Comparison of ENCODE assay signal across 16 cellular contexts in genomic region chr20:33348136-33348937, GRCh38. TPM values are rescaled to one million over a fixed set of nuclear protein-coding genes. Genes with fewer than 3 reads are reported as not detected.
A peak's percentile ranks its signal among the peaks of the same experiment; 100 is the strongest.
DNase-seq lines count a peak whose midpoint lies in the region; ATAC-seq, FAIRE-seq and TF ChIP-seq lines count a peak whose summit lies in the region.
"Had no signal": no experiment of that assay in that cellular context is flagged by ENCODE, and none has a peak within 500 bp of the region (broad histone marks: within the 10 kb centered on the region; RNA-seq: fewer than 3 reads in every experiment).

No MANE protein-coding gene starts in this region.

- no peak overlapping the region for H4K8ac ChIP-seq in H9 (replicated peaks; ENCODE audit: insufficient read length, low read depth, low read length)

- H3K4ac ChIP-seq in H9 (ENCODE audit: low read depth, low read length) = no peak overlapping the region

- H2BK15ac ChIP-seq in H9 (ENCODE audit: low read depth, low read length) = no peak overlapping the region

- no peaks in the 10 kb centered on the region for H3K79me1 ChIP-seq in H9 (ENCODE audit: insufficient read depth, low read depth, low read length, poor library complexity, severe bottlenecking)

- no peak overlapping the region for H2AFZ ChIP-seq in H9 (ENCODE audit: low read length)

- H4K20me1 ChIP-seq in H9 (ENCODE audit: control insufficient read depth, insufficient read depth, insufficient read length) = no peaks in the 10 kb centered on the region

- H4K91ac ChIP-seq in H9 (ENCODE audit: insufficient read length, low read depth, low read length) = no peak overlapping the region

- H3K27ac Mint-ChIP-seq in H9 = peak overlapping the region in 2 of 3 experiments; percentile 73 to 86; a peak in 5 of 7 replicates
- H3K27ac Mint-ChIP-seq in chondrocyte (ENCODE audit: unreplicated experiment) = no peak overlapping the region

- H3K27ac ChIP-seq in H9 (ENCODE audit: insufficient read length, low read depth, low read length) (no peak overlapping the region), aorta (ENCODE audit: low read depth in 1 of 2, low read length in 2 of 2) (no peak overlapping the region), left lung (no peak overlapping the region)
- H3K27ac ChIP-seq: Peyer's patch had no signal

- FAIRE-seq in D721Med (lab: Jason Lieb, UNC) = no peak
- FAIRE-seq: G401.6 had no signal

- H3K36me3 ChIP-seq in aorta (ENCODE audit: control insufficient read depth in 1 of 2, insufficient read depth in 2 of 2, low read length in 1 of 2) = peaks cover 0 to under 1% of the 10 kb centered on the region in 2 donors
- peaks cover 0 to 33% of the 10 kb centered on the region in 2 donors for H3K36me3 ChIP-seq in left lung
- H3K36me3 ChIP-seq: Peyer's patch had no signal

- H3K14ac ChIP-seq in H9 (ENCODE audit: insufficient read depth, low read length) = 0 out of 2 replicates have a peak overlapping the region, but pooled peaks have one; percentile 65

- no peak overlapping the region for H3K4me2 ChIP-seq in H9 (ENCODE audit: insufficient read depth, insufficient read length, low read length)

- H3K27me3 Mint-ChIP-seq in H9 (ENCODE audit: low read depth) = no peaks in the 10 kb centered on the region
- H3K27me3 Mint-ChIP-seq in chondrocyte (ENCODE audit: low read depth) = no peaks in the 10 kb centered on the region

- intact Hi-C loops in aorta (cut with DNase I) (no loop called here), left lung (cut with DNase I) (no loop called here)

- H2BK5ac ChIP-seq in H9 (ENCODE audit: insufficient read length, low read length) = no peak overlapping the region

- H3K4me3 Mint-ChIP-seq in H9 (no peak overlapping the region; a peak in 1 of 5 replicates), chondrocyte (ENCODE audit: unreplicated experiment) (no peak overlapping the region)

- H3K23ac ChIP-seq in H9 (ENCODE audit: insufficient read length, low read depth, low read length) = no peak overlapping the region

- peak overlapping the region; percentile 31 for H3K18ac ChIP-seq in H9 (ENCODE audit: insufficient read length, low read depth, low read length)

- no peak overlapping the region for H2BK12ac ChIP-seq in H9 (ENCODE audit: insufficient read length, low read depth, low read length)

- H3K56ac ChIP-seq in H9 (ENCODE audit: insufficient read length, low read depth, low read length) = no peak overlapping the region

- no peak overlapping the region for H2BK120ac ChIP-seq in H9 (ENCODE audit: low read depth, low read length, poor library complexity, severe bottlenecking)

- H3K9me3 Mint-ChIP-seq in H9 = no peaks in the 10 kb centered on the region
- H3K9me3 Mint-ChIP-seq in chondrocyte (ENCODE audit: low read depth) = no peaks in the 10 kb centered on the region

- H4K5ac ChIP-seq in H9 (ENCODE audit: insufficient read length, low read depth, low read length) = no peak overlapping the region

- no peak overlapping the region for H2AK5ac ChIP-seq in H9 (ENCODE audit: insufficient read length, low read length)

- H3K4me3 ChIP-seq in aorta (ENCODE audit: low read length in 2 of 2) (no peak overlapping the region), left lung (no peak overlapping the region)
- H3K4me3 ChIP-seq: Peyer's patch had no signal

- no peak for TF ChIP-seq CTCF in H9 (conservative IDR thresholded peaks at IDR 0.05)
- TF ChIP-seq CTCF in chondrocyte (IDR thresholded peaks at IDR 0.05) = no peak
- no peak for TF ChIP-seq CTCF in left lung (IDR thresholded peaks at IDR 0.05)
- TF ChIP-seq CTCF in D721Med (IDR thresholded peaks at IDR 0.05; ENCODE audit: insufficient read depth, missing control alignments) = no peak

- no peaks in the 10 kb centered on the region for H3K79me2 ChIP-seq in H9 (ENCODE audit: insufficient read depth, low read length)

- no peak overlapping the region for H3K9ac ChIP-seq in H9 (ENCODE audit: extremely low read depth, insufficient read length, low read length)

- no peaks in the 10 kb centered on the region for H3K27me3 ChIP-seq in H9 (ENCODE audit: insufficient read depth, low read length)
- H3K27me3 ChIP-seq in aorta (ENCODE audit: control insufficient read depth in 1 of 2, insufficient read depth in 2 of 2, low read length in 1 of 2) = no peaks in the 10 kb centered on the region
- H3K27me3 ChIP-seq in left lung = no peaks in the 10 kb centered on the region
- H3K27me3 ChIP-seq: Peyer's patch had no signal

- no peaks in the 10 kb centered on the region; the same call in 1 of the 2 replicates for H3K4me1 ChIP-seq in H9 (ENCODE audit: insufficient read depth, low read length)
- no peaks in the 10 kb centered on the region for H3K4me1 ChIP-seq in aorta (ENCODE audit: control insufficient read depth in 1 of 2, insufficient read depth in 2 of 2, low read length in 2 of 2)
- H3K4me1 ChIP-seq in left lung = no peaks in the 10 kb centered on the region
- H3K4me1 ChIP-seq: Peyer's patch had no signal

- no CpG with 5 or more reads among the region's 11 CpGs for WGBS in H9 (ENCODE audit: extremely low coverage, insufficient read length, low lambda C conversion rate)
- WGBS in aorta, 2 donors = 87 to 89% methylated on average over 11 of the region's 11 CpGs

- ATAC-seq in aorta (ENCODE audit: low FRiP score) (no peak), left lung (no peak), GM21717 (IDR thresholded peaks at IDR 0.05; ENCODE audit: unreplicated experiment) (no peak)

- no peak overlapping the region for H3T11ph ChIP-seq in H9 (ENCODE audit: low read length)

- H3K4me1 Mint-ChIP-seq in H9 (peaks cover 35 to 36% of the 10 kb centered on the region in 2 experiments), chondrocyte (ENCODE audit: low read depth) (peaks cover 12% of the 10 kb centered on the region)

- H3K23me2 ChIP-seq in H9 (ENCODE audit: insufficient read length, low read depth, low read length, poor library complexity, severe bottlenecking) = no peaks in the 10 kb centered on the region

- no peak overlapping the region for H2BK20ac ChIP-seq in H9 (ENCODE audit: low read depth, low read length, poor library complexity, severe bottlenecking)

- H3K9me3 ChIP-seq in H9 (ENCODE audit: control insufficient read depth, low read depth, low read length) (no peaks in the 10 kb centered on the region), aorta (ENCODE audit: control insufficient read depth, low read length) (no peaks in the 10 kb centered on the region), left lung (no peaks in the 10 kb centered on the region)
- H3K9me3 ChIP-seq: Peyer's patch had no signal

- DNase-seq in H9 (no peak), chondrocyte (ENCODE audit: low spot score) (peak; percentile 42), iPS-NIHi7 (ENCODE audit: extremely low spot score) (peak; percentile 44), aorta (peak; percentile 28 to 64), left lung (no peak), D721Med (ENCODE audit: insufficient read length, low spot score) (no peak)
- DNase-seq: ACHN, DMS79 treated with DMSO at 0.1 percent for 48 hours, MM.1S, NCI-H1092 treated with DMSO at 0.1 percent for 48 hours, NCI-H2081, NCI-H2171 treated with DMSO at 0.1 percent for 48 hours, NCI-H446 treated with DMSO at 0.1 percent for 48 hours had no signal

- peaks cover 3 to 32% (median 13%) of the 10 kb centered on the region in 3 experiments; a peak in 5 of 7 replicates for H3K36me3 Mint-ChIP-seq in H9 (ENCODE audit: insufficient read depth in 1 of 3, low read depth in 3 of 3)
- peaks cover 19% of the 10 kb centered on the region for H3K36me3 Mint-ChIP-seq in chondrocyte (ENCODE audit: low read depth)

RNA-seq across cellular contexts. Expression of gene CDK5RAP1, which starts 53.0 kb away (rescaled TPM):
- total RNA-seq in H9 (2021) (66.4 and 69.2 TPM in 2 replicates), chondrocyte (21.7 to 28.3 TPM (median 26.1 TPM) in 3 replicates), aorta (10 to 100 TPM; 23.4 to 23.9 TPM), left lung (10 to 100 TPM; 20.9 to 21.0 TPM)
- polyA plus RNA-seq in aorta = 10 to 100 TPM; 16.8 to 65.7 TPM

Comparison
In these comparisons a context has a peak if more than half of its experiments do, and no peak if none do; other contexts are left out.
1. DNase-seq: peak in chondrocyte (single experiment), iPS-NIHi7 (single experiment) and aorta (2 of 2); none in H9 (single experiment), left lung (0 of 2) and D721Med (single experiment).